Comparison of ENCODE assay signal across 33 cellular contexts in the genomic region with DNA sequence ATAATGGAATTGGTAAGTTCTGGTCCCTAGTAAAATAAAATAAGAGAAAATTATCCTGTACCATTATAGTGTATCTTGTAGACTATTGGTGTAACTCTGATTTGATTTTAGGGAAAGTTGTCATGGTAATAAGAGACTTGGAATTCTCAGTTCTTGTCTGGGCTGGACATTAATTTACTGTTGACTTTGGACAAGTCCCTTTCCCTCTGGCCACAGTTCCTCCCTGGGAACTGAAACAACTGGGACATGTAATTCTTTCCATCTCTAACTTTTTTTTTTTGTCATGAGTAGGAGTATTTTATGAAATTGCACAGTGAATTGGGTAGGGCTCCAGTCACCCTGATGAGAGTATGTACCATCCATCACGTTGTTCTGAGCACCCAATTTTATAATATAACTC. TPM values are rescaled to one million over a fixed set of nuclear protein-coding genes. Genes with fewer than 3 reads are reported as not detected.
"Had no signal": no experiment of that assay in that cellular context is flagged by ENCODE, and none has a peak within 500 bp of the region (broad histone marks: within the 10 kb centered on the region; RNA-seq: fewer than 3 reads in every experiment).

No MANE protein-coding gene starts in this region.

- DNase-seq: activated B cell treated with CpG ODN at 0.5 μM for 24 hours; activated CD4-positive, alpha-beta memory T cell treated with anti-CD3 and anti-CD28 coated beads, Interleukin-2, amount 10 ng/mL, durations not matched to agents 7 days and 5 days; activated CD4-positive, alpha-beta T cell treated with anti-CD3 and anti-CD28 coated beads for 48 hours; activated CD4-positive, alpha-beta T cell treated with anti-CD3 and anti-CD28 coated beads, Interleukin-2, amount 10 ng/mL, durations not matched to agents 7 days and 5 days; activated CD4-positive, alpha-beta T cell treated with anti-CD3 and anti-CD28 coated beads, Interleukin-2, amount 50 U/mL, for 48 hours; activated CD4-positive, CD25-positive, alpha-beta regulatory T cell treated with anti-CD3 and anti-CD28 coated beads, Interleukin-2, amount 50 U/mL, for 72 hours; activated CD8-positive, alpha-beta memory T cell treated with anti-CD3 and anti-CD28 coated beads for 24 hours; activated CD8-positive, alpha-beta memory T cell treated with anti-CD3 and anti-CD28 coated beads, Interleukin-2, amount 10 ng/mL, durations not matched to agents 7 days and 5 days; activated CD8-positive, alpha-beta memory T cell treated with anti-CD3 and anti-CD28 coated beads, Interleukin-2, amount 50 U/mL, for 48 hours; activated CD8-positive, alpha-beta T cell treated with anti-CD3 and anti-CD28 coated beads, Interleukin-2, amount 10 ng/mL, durations not matched to agents 7 days and 5 days; activated effector memory CD4-positive, alpha-beta T cell treated with Interleukin-2 at 50 U/mL for 16 hours; activated gamma-delta T cell; activated naive CD4-positive, alpha-beta T cell treated with anti-CD3 and anti-CD28 coated beads, Interleukin-2, amount 10 ng/mL, durations not matched to agents 7 days and 5 days; activated naive CD4-positive, alpha-beta T cell treated with Interleukin-2 at 50 U/mL for 16 hours; activated naive CD8-positive, alpha-beta T cell treated with anti-CD3 and anti-CD28 coated beads for 36 hours; activated T-cell treated with anti-CD3 and anti-CD28 coated beads, Interleukin-2, amount 50 U/mL, for 24 hours; activated T-cell treated with anti-CD3 and anti-CD28 coated beads, Interleukin-2, amount 50 U/mL, for 48 hours; adrenal gland; amniotic stem cell; central memory CD4-positive, alpha-beta T cell; SW 1271; T-helper 1 cell; T-helper 2 cell; T-helper 9 cell had no signal

- H3K36me3 ChIP-seq: adrenal gland, ascending aorta, cardiac muscle cell had no signal

- ATAC-seq: activated CD8-positive, alpha-beta memory T cell treated with anti-CD3 and anti-CD28 coated beads, Interleukin-2, amount 10 ng/mL, durations not matched to agents 7 days and 5 days; activated CD8-positive, alpha-beta T cell treated with anti-CD3 and anti-CD28 coated beads, Interleukin-2, amount 10 ng/mL, durations not matched to agents 7 days and 5 days; activated naive CD4-positive, alpha-beta T cell treated with anti-CD3 and anti-CD28 coated beads, Interleukin-2, amount 50 U/mL, for 72 hours had no signal

- H3K36me3 Mint-ChIP-seq: activated CD8-positive, alpha-beta memory T cell treated with anti-CD3 and anti-CD28 coated beads, Interleukin-2, amount 10 ng/mL, durations not matched to agents 7 days and 5 days; activated naive CD4-positive, alpha-beta T cell treated with anti-CD3 and anti-CD28 coated beads, Interleukin-2, amount 10 ng/mL, durations not matched to agents 7 days and 5 days; activated naive CD4-positive, alpha-beta T cell treated with anti-CD3 and anti-CD28 coated beads, Interleukin-2, amount 50 U/mL, for 72 hours; activated naive CD8-positive, alpha-beta T cell treated with anti-CD3 and anti-CD28 coated beads for 36 hours; brain had no signal

- H3K9me3 ChIP-seq: adrenal gland, ascending aorta had no signal

- H3K4me1 Mint-ChIP-seq: activated B cell treated with CpG ODN at 0.5 μM for 24 hours; activated CD4-positive, alpha-beta memory T cell treated with anti-CD3 and anti-CD28 coated beads, Interleukin-2, amount 10 ng/mL, durations not matched to agents 7 days and 5 days; activated CD4-positive, alpha-beta T cell treated with anti-CD3 and anti-CD28 coated beads, Interleukin-2, amount 10 ng/mL, durations not matched to agents 7 days and 5 days; activated CD8-positive, alpha-beta memory T cell treated with anti-CD3 and anti-CD28 coated beads, Interleukin-2, amount 10 ng/mL, durations not matched to agents 7 days and 5 days; activated naive CD4-positive, alpha-beta T cell treated with anti-CD3 and anti-CD28 coated beads, Interleukin-2, amount 10 ng/mL, durations not matched to agents 7 days and 5 days had no signal

- H3K4me3 Mint-ChIP-seq: activated B cell treated with CpG ODN at 0.5 μM for 24 hours; activated CD4-positive, alpha-beta memory T cell treated with anti-CD3 and anti-CD28 coated beads, Interleukin-2, amount 10 ng/mL, durations not matched to agents 7 days and 5 days; activated CD4-positive, alpha-beta T cell treated with anti-CD3 and anti-CD28 coated beads, Interleukin-2, amount 10 ng/mL, durations not matched to agents 7 days and 5 days; activated CD8-positive, alpha-beta memory T cell treated with anti-CD3 and anti-CD28 coated beads, Interleukin-2, amount 10 ng/mL, durations not matched to agents 7 days and 5 days; activated CD8-positive, alpha-beta T cell treated with anti-CD3 and anti-CD28 coated beads, Interleukin-2, amount 10 ng/mL, durations not matched to agents 7 days and 5 days; activated naive CD4-positive, alpha-beta T cell treated with anti-CD3 and anti-CD28 coated beads, Interleukin-2, amount 10 ng/mL, durations not matched to agents 7 days and 5 days; activated naive CD8-positive, alpha-beta T cell treated with anti-CD3 and anti-CD28 coated beads for 36 hours; activated T-cell treated with anti-CD3 and anti-CD28 coated beads, Interleukin-2, amount 50 U/mL, for 24 hours; brain; T-helper 1 cell treated with Interleukin-12 subunit alpha and Interleukin-12 subunit beta and Interleukin-4 antibody, amounts not matched to agents 30 μg/mL and 1 μg/mL, for 36 hours; T-helper 2 cell treated with Interferon-gamma antibody and Interleukin-4, amounts not matched to agents 5 μg/mL and 100 μg/mL, for 36 hours had no signal

- H3K4me3 ChIP-seq: adrenal gland, ascending aorta, cardiac muscle cell had no signal

- H3K27ac Mint-ChIP-seq: activated B cell treated with CpG ODN at 0.5 μM for 24 hours; activated CD4-positive, alpha-beta memory T cell treated with anti-CD3 and anti-CD28 coated beads, Interleukin-2, amount 10 ng/mL, durations not matched to agents 7 days and 5 days; activated CD4-positive, alpha-beta T cell treated with anti-CD3 and anti-CD28 coated beads, Interleukin-2, amount 10 ng/mL, durations not matched to agents 7 days and 5 days; activated CD8-positive, alpha-beta memory T cell treated with anti-CD3 and anti-CD28 coated beads, Interleukin-2, amount 10 ng/mL, durations not matched to agents 7 days and 5 days; activated CD8-positive, alpha-beta T cell treated with anti-CD3 and anti-CD28 coated beads, Interleukin-2, amount 10 ng/mL, durations not matched to agents 7 days and 5 days; activated naive CD4-positive, alpha-beta T cell treated with anti-CD3 and anti-CD28 coated beads, Interleukin-2, amount 10 ng/mL, durations not matched to agents 7 days and 5 days; activated naive CD4-positive, alpha-beta T cell treated with anti-CD3 and anti-CD28 coated beads, Interleukin-2, amount 50 U/mL, for 72 hours; activated naive CD8-positive, alpha-beta T cell treated with anti-CD3 and anti-CD28 coated beads for 36 hours; activated T-cell treated with anti-CD3 and anti-CD28 coated beads, Interleukin-2, amount 50 U/mL, for 24 hours; activated T-helper 2 cell treated with anti-CD3 and anti-CD28 coated beads, Interferon-gamma antibody, Interleukin-2, Interleukin-4, amounts not matched to agents 10 μg/mL and 5 μg/mL and 100 μg/mL, durations not matched to agents 14 hours and 24 hours and 36 hours; brain; T-helper 1 cell treated with Interleukin-12 subunit alpha and Interleukin-12 subunit beta and Interleukin-4 antibody, amounts not matched to agents 30 μg/mL and 1 μg/mL, for 36 hours; T-helper 2 cell treated with Interferon-gamma antibody and Interleukin-4, amounts not matched to agents 5 μg/mL and 100 μg/mL, for 36 hours had no signal

- H3K27me3 Mint-ChIP-seq: activated CD4-positive, alpha-beta memory T cell treated with anti-CD3 and anti-CD28 coated beads, Interleukin-2, amount 10 ng/mL, durations not matched to agents 7 days and 5 days; activated CD4-positive, alpha-beta T cell treated with anti-CD3 and anti-CD28 coated beads, Interleukin-2, amount 10 ng/mL, durations not matched to agents 7 days and 5 days; activated naive CD4-positive, alpha-beta T cell treated with anti-CD3 and anti-CD28 coated beads, Interleukin-2, amount 10 ng/mL, durations not matched to agents 7 days and 5 days; activated naive CD8-positive, alpha-beta T cell treated with anti-CD3 and anti-CD28 coated beads for 36 hours had no signal

- H3K27me3 ChIP-seq: adrenal gland, ascending aorta had no signal

- H3K27ac ChIP-seq: adrenal gland, cardiac muscle cell, VCaP had no signal

- H3K9me3 Mint-ChIP-seq: activated B cell treated with CpG ODN at 0.5 μM for 24 hours; activated CD4-positive, alpha-beta memory T cell treated with anti-CD3 and anti-CD28 coated beads, Interleukin-2, amount 10 ng/mL, durations not matched to agents 7 days and 5 days; activated CD4-positive, alpha-beta T cell treated with anti-CD3 and anti-CD28 coated beads, Interleukin-2, amount 10 ng/mL, durations not matched to agents 7 days and 5 days; activated naive CD4-positive, alpha-beta T cell treated with anti-CD3 and anti-CD28 coated beads, Interleukin-2, amount 10 ng/mL, durations not matched to agents 7 days and 5 days; activated naive CD4-positive, alpha-beta T cell treated with anti-CD3 and anti-CD28 coated beads, Interleukin-2, amount 50 U/mL, for 72 hours; activated naive CD8-positive, alpha-beta T cell treated with anti-CD3 and anti-CD28 coated beads for 36 hours; activated T-cell treated with anti-CD3 and anti-CD28 coated beads, Interleukin-2, amount 50 U/mL, for 24 hours; activated T-helper 2 cell treated with anti-CD3 and anti-CD28 coated beads, Interferon-gamma antibody, Interleukin-2, Interleukin-4, amounts not matched to agents 10 μg/mL and 5 μg/mL and 100 μg/mL, durations not matched to agents 14 hours and 24 hours and 36 hours; T-helper 1 cell treated with Interleukin-12 subunit alpha and Interleukin-12 subunit beta and Interleukin-4 antibody, amounts not matched to agents 30 μg/mL and 1 μg/mL, for 36 hours; T-helper 2 cell treated with Interferon-gamma antibody and Interleukin-4, amounts not matched to agents 5 μg/mL and 100 μg/mL, for 36 hours had no signal

RNA-seq across cellular contexts. Expression of a gene that starts 15.0 kb away (rescaled TPM):
- total RNA-seq: activated B cell treated with CpG ODN at 0.5 μM for 24 hours; activated CD4-positive, alpha-beta memory T cell treated with anti-CD3 and anti-CD28 coated beads, Interleukin-2, amount 10 ng/mL, durations not matched to agents 7 days and 5 days; activated CD4-positive, alpha-beta T cell treated with anti-CD3 and anti-CD28 coated beads, Interleukin-2, amount 10 ng/mL, durations not matched to agents 7 days and 5 days; activated CD8-positive, alpha-beta memory T cell treated with anti-CD3 and anti-CD28 coated beads, Interleukin-2, amount 10 ng/mL, durations not matched to agents 7 days and 5 days; activated CD8-positive, alpha-beta T cell treated with anti-CD3 and anti-CD28 coated beads, Interleukin-2, amount 10 ng/mL, durations not matched to agents 7 days and 5 days; activated naive CD4-positive, alpha-beta T cell treated with anti-CD3 and anti-CD28 coated beads, Interleukin-2, amount 50 U/mL, for 72 hours; activated naive CD8-positive, alpha-beta T cell treated with anti-CD3 and anti-CD28 coated beads for 36 hours; activated T-helper 2 cell treated with anti-CD3 and anti-CD28 coated beads, Interferon-gamma antibody, Interleukin-2, Interleukin-4, amounts not matched to agents 10 μg/mL and 5 μg/mL and 100 μg/mL, durations not matched to agents 14 hours and 24 hours and 36 hours; ascending aorta; bronchial epithelial cell; cardiac muscle cell had no signal
